ENCODE assay signal across 14 cellular contexts in the genomic region with DNA sequence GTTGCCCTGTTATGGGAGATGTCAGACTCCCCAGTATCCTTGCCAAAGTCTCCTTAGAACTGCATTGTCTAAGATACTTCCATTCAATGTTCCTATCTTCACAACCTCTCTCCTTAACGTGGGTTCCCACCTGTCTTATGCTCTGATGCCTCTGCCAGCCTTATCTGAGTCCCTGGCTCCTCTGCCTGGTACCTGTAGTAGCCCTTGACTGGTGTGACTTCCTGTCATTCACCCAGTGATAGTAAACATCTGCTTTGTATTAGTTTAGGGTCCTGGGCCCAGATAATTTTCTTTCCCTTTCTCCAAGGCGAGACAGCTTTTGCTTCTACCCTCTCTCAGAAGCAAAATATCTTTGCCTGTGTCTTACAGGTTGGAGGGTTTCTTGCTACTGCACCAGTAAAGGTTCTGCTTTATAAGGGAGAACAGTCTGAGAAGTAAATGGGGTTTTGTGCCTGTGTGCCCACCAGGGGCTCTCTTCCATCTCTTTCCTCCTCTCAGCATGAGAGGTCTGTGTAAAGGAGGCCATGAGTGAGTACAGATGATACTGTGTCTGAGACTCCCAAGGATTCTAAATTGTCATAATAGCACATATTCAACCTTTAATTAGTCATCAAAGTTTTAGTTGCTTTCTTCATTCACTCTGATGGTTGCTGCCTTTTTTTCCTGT.
DNase-seq lines count a peak whose midpoint lies in the region; ATAC-seq and TF ChIP-seq lines count a peak whose summit lies in the region.
"Had no signal": no experiment of that assay in that cellular context is flagged by ENCODE, and none has a peak within 500 bp of the region (broad histone marks: within the 10 kb centered on the region; RNA-seq: fewer than 3 reads in every experiment).

No MANE protein-coding gene starts in this region.

- no peak overlapping the region for H3K27ac ChIP-seq in 22Rv1
- H3K27ac ChIP-seq: esophagus squamous epithelium had no signal

- DNase-seq in NAMALWA (ENCODE audit: low spot score): peak; percentile 43
- DNase-seq in endothelial cell (ENCODE audit: low spot score): no peak
- no peak for DNase-seq in natural killer cell treated with Interleukin-12 subunit alpha and Interleukin-12 subunit beta and Interleukin-15 and Interleukin-18, amount 100 ng/mL, for 72 hours (ENCODE audit: low spot score)
- DNase-seq: CD8-positive, alpha-beta T cell; esophagus squamous epithelium; NCI-H2227 treated with DMSO at 0.1 percent for 48 hours; stimulated activated CD4-positive, alpha-beta T cell treated with anti-CD3 and anti-CD28 coated beads, Interleukin-4, amount 100 ng/mL, for 1 hour; T-helper 2 cell had no signal

- no peak overlapping the region for H3K27ac Mint-ChIP-seq in endothelial cell (ENCODE audit: unreplicated experiment)
- no peak overlapping the region for H3K27ac Mint-ChIP-seq in natural killer cell treated with Interleukin-12 subunit alpha and Interleukin-12 subunit beta and Interleukin-15 and Interleukin-18, amount 100 ng/mL, for 72 hours
- H3K27ac Mint-ChIP-seq: activated naive CD4-positive, alpha-beta T cell treated with anti-CD3 and anti-CD28 coated beads, Interleukin-2, amount 50 U/mL, for 72 hours; CD8-positive, alpha-beta T cell had no signal

- ATAC-seq in GM19035 (IDR thresholded peaks at IDR 0.05; ENCODE audit: unreplicated experiment) (no peak), esophagus mucosa (no peak), GM21367 (IDR thresholded peaks at IDR 0.05; ENCODE audit: unreplicated experiment) (no peak)
- ATAC-seq in natural killer cell treated with Interleukin-12 subunit alpha and Interleukin-12 subunit beta and Interleukin-15 and Interleukin-18, amount 100 ng/mL, for 72 hours: no peak
- ATAC-seq: activated naive CD4-positive, alpha-beta T cell treated with anti-CD3 and anti-CD28 coated beads, Interleukin-2, amount 50 U/mL, for 72 hours; CD8-positive, alpha-beta T cell had no signal

- no peak overlapping the region for H3K4me3 Mint-ChIP-seq in endothelial cell (ENCODE audit: unreplicated experiment)
- no peak overlapping the region for H3K4me3 Mint-ChIP-seq in natural killer cell treated with Interleukin-12 subunit alpha and Interleukin-12 subunit beta and Interleukin-15 and Interleukin-18, amount 100 ng/mL, for 72 hours
- H3K4me3 Mint-ChIP-seq: CD8-positive, alpha-beta T cell had no signal

- H3K27me3 Mint-ChIP-seq in endothelial cell (ENCODE audit: unreplicated experiment): no peaks in the 10 kb centered on the region
- H3K27me3 Mint-ChIP-seq in natural killer cell treated with Interleukin-12 subunit alpha and Interleukin-12 subunit beta and Interleukin-15 and Interleukin-18, amount 100 ng/mL, for 72 hours: no peaks in the 10 kb centered on the region

- TF ChIP-seq CTCF in 22Rv1 (IDR thresholded peaks at IDR 0.05) (0 out of 2 replicates have a peak, but pooled peaks have one; percentile 7), GM12874 (IDR thresholded peaks at IDR 0.05; ENCODE audit: insufficient read depth, low read depth, low read length) (peak; percentile 19; the same call in 1 of the 2 replicates), endothelial cell (IDR thresholded peaks at IDR 0.05; ENCODE audit: unreplicated experiment) (peak; percentile 11)

- H3K4me1 Mint-ChIP-seq in endothelial cell (ENCODE audit: unreplicated experiment): peaks cover 12% of the 10 kb centered on the region
- H3K4me1 Mint-ChIP-seq in natural killer cell treated with Interleukin-12 subunit alpha and Interleukin-12 subunit beta and Interleukin-15 and Interleukin-18, amount 100 ng/mL, for 72 hours (ENCODE audit: low read depth in 2 of 2): no peaks in the 10 kb centered on the region

- H3K9me3 Mint-ChIP-seq in endothelial cell (ENCODE audit: unreplicated experiment): no peaks in the 10 kb centered on the region
- peaks cover 8% of the 10 kb centered on the region for H3K9me3 Mint-ChIP-seq in natural killer cell treated with Interleukin-12 subunit alpha and Interleukin-12 subunit beta and Interleukin-15 and Interleukin-18, amount 100 ng/mL, for 72 hours

- H3K36me3 Mint-ChIP-seq in endothelial cell (ENCODE audit: low read depth, unreplicated experiment): no peaks in the 10 kb centered on the region
- H3K36me3 Mint-ChIP-seq in natural killer cell treated with Interleukin-12 subunit alpha and Interleukin-12 subunit beta and Interleukin-15 and Interleukin-18, amount 100 ng/mL, for 72 hours: no peaks in the 10 kb centered on the region
- H3K36me3 Mint-ChIP-seq: activated naive CD4-positive, alpha-beta T cell treated with anti-CD3 and anti-CD28 coated beads, Interleukin-2, amount 50 U/mL, for 72 hours; CD8-positive, alpha-beta T cell had no signal
